ENCODE assay signal across 1 cellular context in the genomic region with DNA sequence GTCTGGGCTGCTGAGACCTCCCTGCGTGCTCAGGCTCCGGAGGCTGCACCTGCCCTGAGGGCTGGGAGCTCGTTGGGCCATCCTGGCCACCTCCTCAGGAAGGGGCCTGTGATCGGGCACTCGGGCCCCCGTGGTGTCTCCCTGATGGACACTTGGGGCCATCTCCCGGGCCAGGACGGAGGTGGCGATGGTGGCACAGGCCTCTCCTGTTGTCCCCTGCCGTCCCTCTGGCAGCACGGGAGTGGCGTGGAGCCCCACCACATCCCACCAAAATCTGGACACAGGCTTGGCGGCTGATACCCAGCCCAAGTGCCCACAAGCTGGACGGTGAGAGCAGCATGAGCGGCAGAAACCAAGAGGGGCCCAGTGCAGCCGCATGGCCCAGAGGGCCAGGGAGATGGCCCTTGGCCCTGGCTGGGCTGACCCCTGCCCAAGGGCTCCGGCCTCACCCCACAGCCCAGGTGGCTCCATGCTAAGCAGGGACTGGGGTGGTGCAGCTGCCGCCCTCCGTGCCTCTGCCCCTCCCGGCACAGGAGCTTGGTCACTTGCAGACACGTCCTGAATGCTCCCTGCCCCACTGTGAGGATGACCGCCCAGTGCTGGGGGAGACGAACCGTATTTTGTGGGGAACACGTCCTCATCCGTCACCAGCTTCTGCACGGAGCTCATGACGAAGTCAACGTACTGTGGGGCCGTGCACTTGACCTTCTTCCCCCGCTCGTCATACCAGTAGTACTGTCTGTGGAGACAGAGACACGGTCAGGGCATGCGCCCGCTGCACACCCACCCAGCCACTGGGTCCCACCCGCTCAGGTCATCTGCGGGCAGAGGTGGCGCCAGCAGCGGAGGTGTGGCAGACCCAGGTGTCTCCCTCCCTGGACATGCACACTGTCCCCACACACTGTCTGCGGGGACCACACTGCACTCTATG.
TF ChIP-seq lines count a peak whose summit lies in the region.

No MANE protein-coding gene starts in this region.

TF ChIP-seq in HepG2, 621 proteins besides CTCF, POLR2A, EP300 and RAD21 (continued from another document):
- TF ChIP-seq SAFB2 (CRISPR knock-in tag; IDR thresholded peaks at IDR 0.05; ENCODE audit: borderline replicate concordance, low read depth) (no peak), AGO2 (optimal IDR thresholded peaks at IDR 0.05; ENCODE audit: low read depth, low read length) (peak; percentile 42), ZNF234 (CRISPR knock-in tag; conservative IDR thresholded peaks at IDR 0.05) (no peak)
